8 cellular contexts compared by ENCODE assay signal in genomic region chr10:103396789-103397087, GRCh38. TPM values are rescaled to one million over a fixed set of nuclear protein-coding genes. Genes with fewer than 3 reads are reported as not detected.
DNase-seq lines count a peak whose midpoint lies in the region; ATAC-seq lines count a peak whose summit lies in the region.

No MANE protein-coding gene starts in this region.

- H3K9me3 ChIP-seq in iPS-20b (ENCODE audit: insufficient read depth, low read depth, low read length) (no peaks in the 10 kb centered on the region), stomach smooth muscle (ENCODE audit: control insufficient read depth in 2 of 2, low read length in 2 of 2) (no peaks in the 10 kb centered on the region)

- peaks cover 39% of the 10 kb centered on the region for H3K4me1 Mint-ChIP-seq in T-helper 1 cell treated with Interleukin-12 subunit alpha and Interleukin-12 subunit beta and Interleukin-4 antibody, amounts not matched to agents 30 μg/mL and 1 μg/mL, for 36 hours (ENCODE audit: low read depth)
- H3K4me1 Mint-ChIP-seq in activated T-helper 1 cell treated with anti-CD3 and anti-CD28 coated beads, Interleukin-12 subunit alpha, Interleukin-12 subunit beta, Interleukin-2, Interleukin-4 antibody, amounts not matched to agents 30 ng/mL and 10 ng/mL and 1 ng/mL, durations not matched to agents 14 hours and 24 hours and 36 hours (ENCODE audit: low read depth) = peaks cover 58% of the 10 kb centered on the region

- H3K27ac Mint-ChIP-seq in T-helper 1 cell treated with Interleukin-12 subunit alpha and Interleukin-12 subunit beta and Interleukin-4 antibody, amounts not matched to agents 30 μg/mL and 1 μg/mL, for 36 hours = peak overlapping the region; percentile 86
- peak overlapping the region; percentile 96 for H3K27ac Mint-ChIP-seq in activated T-helper 1 cell treated with anti-CD3 and anti-CD28 coated beads, Interleukin-12 subunit alpha, Interleukin-12 subunit beta, Interleukin-2, Interleukin-4 antibody, amounts not matched to agents 30 ng/mL and 10 ng/mL and 1 ng/mL, durations not matched to agents 14 hours and 24 hours and 36 hours

- intact Hi-C loops in activated T-helper 1 cell treated with anti-CD3 and anti-CD28 coated beads, Interleukin-12 subunit alpha, Interleukin-12 subunit beta, Interleukin-2, Interleukin-4 antibody, amounts not matched to agents 30 ng/mL and 10 ng/mL and 1 ng/mL, durations not matched to agents 14 hours and 24 hours and 36 hours (cut with micrococcal nuclease) = loop anchor here (1.0 kb wide), 4 partner anchors 28 to 894 kb away; partner anchors contain the start of genes ACTR1A, PCGF6 and WBP1L
- intact Hi-C loops in sciatic nerve (cut with DNase I) = no loop called here

- H3K4me1 ChIP-seq in iPS-20b (ENCODE audit: insufficient read depth, low read length) (no peaks in the 10 kb centered on the region), stomach smooth muscle (ENCODE audit: control insufficient read depth, insufficient read depth, low read length) (peaks cover 20% of the 10 kb centered on the region)

- H3K27ac ChIP-seq in iPS-20b (ENCODE audit: low read length) (peak overlapping the region; percentile 7), stomach smooth muscle (ENCODE audit: low read length) (peak overlapping the region; percentile 89)

- DNase-seq in T-helper 1 cell (no peak), sciatic nerve (ENCODE audit: low spot score) (no peak), NCI-H446 (lab: John Stamatoyannopoulos, UW) (no peak)
- DNase-seq in activated T-helper 1 cell treated with anti-CD3 and anti-CD28 coated beads, Interleukin-12 subunit alpha, Interleukin-12 subunit beta, Interleukin-2, Interleukin-4 antibody, amounts not matched to agents 30 ng/mL and 10 ng/mL and 1 ng/mL, durations not matched to agents 14 hours and 24 hours and 36 hours (ENCODE audit: low spot score) = no peak
- DNase-seq in stimulated activated naive CD4-positive, alpha-beta T cell (lab: John Stamatoyannopoulos, UW) = no peak

- H3K27me3 Mint-ChIP-seq in T-helper 1 cell treated with Interleukin-12 subunit alpha and Interleukin-12 subunit beta and Interleukin-4 antibody, amounts not matched to agents 30 μg/mL and 1 μg/mL, for 36 hours (ENCODE audit: low read depth) = no peaks in the 10 kb centered on the region
- no peaks in the 10 kb centered on the region for H3K27me3 Mint-ChIP-seq in activated T-helper 1 cell treated with anti-CD3 and anti-CD28 coated beads, Interleukin-12 subunit alpha, Interleukin-12 subunit beta, Interleukin-2, Interleukin-4 antibody, amounts not matched to agents 30 ng/mL and 10 ng/mL and 1 ng/mL, durations not matched to agents 14 hours and 24 hours and 36 hours (ENCODE audit: insufficient read depth)

- ATAC-seq in sciatic nerve = no peak

- H3K27me3 ChIP-seq in iPS-20b (ENCODE audit: insufficient read depth, low read length) = no peaks in the 10 kb centered on the region
- no peaks in the 10 kb centered on the region for H3K27me3 ChIP-seq in stomach smooth muscle (ENCODE audit: control insufficient read depth in 1 of 2, insufficient read depth in 2 of 2, low read length in 2 of 2)

- H3K4me3 Mint-ChIP-seq in T-helper 1 cell treated with Interleukin-12 subunit alpha and Interleukin-12 subunit beta and Interleukin-4 antibody, amounts not matched to agents 30 μg/mL and 1 μg/mL, for 36 hours = peak overlapping the region; percentile 92
- peak overlapping the region; percentile 99 for H3K4me3 Mint-ChIP-seq in activated T-helper 1 cell treated with anti-CD3 and anti-CD28 coated beads, Interleukin-12 subunit alpha, Interleukin-12 subunit beta, Interleukin-2, Interleukin-4 antibody, amounts not matched to agents 30 ng/mL and 10 ng/mL and 1 ng/mL, durations not matched to agents 14 hours and 24 hours and 36 hours

- H3K9me3 Mint-ChIP-seq in T-helper 1 cell treated with Interleukin-12 subunit alpha and Interleukin-12 subunit beta and Interleukin-4 antibody, amounts not matched to agents 30 μg/mL and 1 μg/mL, for 36 hours = no peaks in the 10 kb centered on the region
- no peaks in the 10 kb centered on the region for H3K9me3 Mint-ChIP-seq in activated T-helper 1 cell treated with anti-CD3 and anti-CD28 coated beads, Interleukin-12 subunit alpha, Interleukin-12 subunit beta, Interleukin-2, Interleukin-4 antibody, amounts not matched to agents 30 ng/mL and 10 ng/mL and 1 ng/mL, durations not matched to agents 14 hours and 24 hours and 36 hours

- H3K9ac ChIP-seq in iPS-20b (ENCODE audit: low read depth, low read length) (peak overlapping the region; percentile 94), stomach smooth muscle (ENCODE audit: low read length in 2 of 2) (peak overlapping the region; percentile 81 to 90)

- H3K36me3 ChIP-seq in iPS-20b (ENCODE audit: insufficient read depth, low read depth, low read length) = peaks cover 62% of the 10 kb centered on the region
- peaks cover 21 to 23% of the 10 kb centered on the region in 2 donors for H3K36me3 ChIP-seq in stomach smooth muscle (ENCODE audit: control insufficient read depth in 2 of 2, insufficient read depth in 2 of 2, low read length in 2 of 2)

- peak overlapping the region; percentile 100 for H3K4me3 ChIP-seq in iPS-20b (ENCODE audit: low read length)
- peak overlapping the region; percentile 84 to 97 for H3K4me3 ChIP-seq in stomach smooth muscle (ENCODE audit: low read length in 2 of 2)

- peaks cover 39% of the 10 kb centered on the region for H3K36me3 Mint-ChIP-seq in T-helper 1 cell treated with Interleukin-12 subunit alpha and Interleukin-12 subunit beta and Interleukin-4 antibody, amounts not matched to agents 30 μg/mL and 1 μg/mL, for 36 hours (ENCODE audit: low read depth)
- peaks cover 62% of the 10 kb centered on the region for H3K36me3 Mint-ChIP-seq in activated T-helper 1 cell treated with anti-CD3 and anti-CD28 coated beads, Interleukin-12 subunit alpha, Interleukin-12 subunit beta, Interleukin-2, Interleukin-4 antibody, amounts not matched to agents 30 ng/mL and 10 ng/mL and 1 ng/mL, durations not matched to agents 14 hours and 24 hours and 36 hours (ENCODE audit: low read depth)

RNA-seq across cellular contexts. Expression of gene PDCD11, which starts 0.3 kb away (rescaled TPM):
- total RNA-seq in activated T-helper 1 cell treated with anti-CD3 and anti-CD28 coated beads, Interleukin-12 subunit alpha, Interleukin-12 subunit beta, Interleukin-2, Interleukin-4 antibody, amounts not matched to agents 30 ng/mL and 10 ng/mL and 1 ng/mL, durations not matched to agents 14 hours and 24 hours and 36 hours = 98.4 and 99.0 TPM in 2 replicates
- total RNA-seq in sciatic nerve = 21.0 TPM

RNA-seq across cellular contexts. Expression of gene ATP5MK, which starts 0.5 kb away (rescaled TPM):
- 480 and 483 TPM in 2 replicates for total RNA-seq in activated T-helper 1 cell treated with anti-CD3 and anti-CD28 coated beads, Interleukin-12 subunit alpha, Interleukin-12 subunit beta, Interleukin-2, Interleukin-4 antibody, amounts not matched to agents 30 ng/mL and 10 ng/mL and 1 ng/mL, durations not matched to agents 14 hours and 24 hours and 36 hours
- 195 TPM for total RNA-seq in sciatic nerve

RNA-seq across cellular contexts. Expression of gene TAF5, which starts 29.0 kb away (rescaled TPM):
- total RNA-seq in activated T-helper 1 cell treated with anti-CD3 and anti-CD28 coated beads, Interleukin-12 subunit alpha, Interleukin-12 subunit beta, Interleukin-2, Interleukin-4 antibody, amounts not matched to agents 30 ng/mL and 10 ng/mL and 1 ng/mL, durations not matched to agents 14 hours and 24 hours and 36 hours = 10.4 and 11.0 TPM in 2 replicates
- total RNA-seq in sciatic nerve = 4.7 TPM

RNA-seq across cellular contexts. Expression of gene PCGF6, which starts 45.8 kb away (rescaled TPM):
- total RNA-seq in activated T-helper 1 cell treated with anti-CD3 and anti-CD28 coated beads, Interleukin-12 subunit alpha, Interleukin-12 subunit beta, Interleukin-2, Interleukin-4 antibody, amounts not matched to agents 30 ng/mL and 10 ng/mL and 1 ng/mL, durations not matched to agents 14 hours and 24 hours and 36 hours = 19.3 and 21.0 TPM in 2 replicates
- total RNA-seq in sciatic nerve = 10.2 TPM

RNA-seq across cellular contexts. Expression of gene CALHM2, which starts 55.4 kb away (rescaled TPM):
- total RNA-seq in activated T-helper 1 cell treated with anti-CD3 and anti-CD28 coated beads, Interleukin-12 subunit alpha, Interleukin-12 subunit beta, Interleukin-2, Interleukin-4 antibody, amounts not matched to agents 30 ng/mL and 10 ng/mL and 1 ng/mL, durations not matched to agents 14 hours and 24 hours and 36 hours = 18.6 and 19.1 TPM in 2 replicates
- 46.3 TPM for total RNA-seq in sciatic nerve
